Comparison of ENCODE assay signal across 20 cellular contexts in the genomic region with DNA sequence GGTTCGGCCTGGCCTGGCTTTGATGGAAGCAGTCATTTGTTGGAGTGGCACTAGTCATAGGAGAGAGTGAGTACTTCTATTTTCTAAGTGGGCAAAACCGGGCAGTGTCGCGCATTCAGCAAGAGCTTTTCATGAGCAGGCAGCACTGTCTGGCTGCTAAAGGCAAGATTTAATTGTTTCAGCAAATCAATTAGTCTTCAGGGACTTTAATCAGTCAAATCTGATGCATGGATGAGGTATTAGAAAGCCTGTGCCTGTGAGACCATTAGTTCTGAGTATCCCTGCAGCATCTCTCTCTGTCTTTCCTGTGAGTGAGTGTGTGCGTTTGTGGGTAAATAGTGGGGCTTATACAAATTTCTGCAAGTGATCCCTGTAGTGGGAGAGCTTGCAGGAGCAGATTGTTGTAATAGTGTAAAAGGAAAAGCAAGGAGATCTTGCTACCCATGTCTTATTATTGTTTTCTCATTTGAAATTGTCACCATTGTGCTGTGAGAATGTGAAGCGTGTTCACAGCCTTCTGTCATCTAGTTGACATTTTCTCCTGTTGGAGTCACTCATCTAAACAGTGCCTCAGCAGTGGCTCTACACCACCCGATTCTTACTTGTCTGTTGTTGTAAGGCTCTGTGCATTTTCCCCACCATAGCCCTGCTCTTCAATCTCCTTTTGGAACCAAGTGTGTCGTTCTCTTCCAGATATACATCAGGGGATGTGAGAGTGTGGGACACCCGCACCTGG. TPM values are rescaled to one million over a fixed set of nuclear protein-coding genes. Genes with fewer than 3 reads are reported as not detected.
A peak's percentile ranks its signal among the peaks of the same experiment; 100 is the strongest.
DNase-seq lines count a peak whose midpoint lies in the region; ATAC-seq and TF ChIP-seq lines count a peak whose summit lies in the region.
"Had no signal": no experiment of that assay in that cellular context is flagged by ENCODE, and none has a peak within 500 bp of the region (broad histone marks: within the 10 kb centered on the region; RNA-seq: fewer than 3 reads in every experiment).

No MANE protein-coding gene starts in this region.

- H3F3A ChIP-seq in GM23338 (replicated peaks; ENCODE audit: low read depth) = no peaks in the 10 kb centered on the region

- H3K79me2 ChIP-seq in GM23338 (replicated peaks; ENCODE audit: insufficient read depth) = no peaks in the 10 kb centered on the region

- H3K27ac ChIP-seq in GM23338 (ENCODE audit: low read depth) = no peak overlapping the region
- H3K27ac ChIP-seq: cardiac muscle cell, neural progenitor cell, skin epidermis had no signal

- DNase-seq in DMS153 (lab: John Stamatoyannopoulos, UW) (peak; percentile 48), GM23338 (ENCODE audit: low spot score) (no peak), NCI-H510A (lab: John Stamatoyannopoulos, UW) (peak; percentile 36), glutamatergic neuron (no peak), kidney glomerular epithelial cell (lab: John Stamatoyannopoulos, UW) (no peak)
- DNase-seq in activated CD4-positive, alpha-beta T cell treated with anti-CD3 and anti-CD28 coated beads, Interleukin-2, amount 50 U/mL, for 48 hours = no peak
- DNase-seq: activated CD4-positive, alpha-beta T cell treated with anti-CD3 and anti-CD28 coated beads for 4 hours; activated naive CD4-positive, alpha-beta T cell treated with anti-CD3 and anti-CD28 coated beads for 36 hours; activated T-cell treated with anti-CD3 and anti-CD28 coated beads, Interleukin-2, amount 50 U/mL, for 48 hours; MM.1S; NCI-H2107; OCI-M1; stimulated activated CD4-positive, alpha-beta T cell treated with anti-CD3 and anti-CD28 coated beads, Interleukin-2, amount 100 ng/mL, for 24 hours had no signal

- no peak overlapping the region for H3K4me2 ChIP-seq in GM23338
- H3K4me2 ChIP-seq: neural progenitor cell had no signal

- H2AFZ ChIP-seq in GM23338 = no peak overlapping the region
- H2AFZ ChIP-seq: neural progenitor cell had no signal

- H3K27ac Mint-ChIP-seq in GM23338 = 0 out of 2 replicates have a peak overlapping the region, but pooled peaks have one; percentile 22
- H3K27ac Mint-ChIP-seq in glutamatergic neuron (ENCODE audit: unreplicated experiment) = peak overlapping the region; percentile 90
- H3K27ac Mint-ChIP-seq: activated naive CD4-positive, alpha-beta T cell treated with anti-CD3 and anti-CD28 coated beads for 36 hours; dendritic cell treated with granulocyte-macrophage colony-stimulating factor and Interleukin-4, amounts not matched to agents 40 ng/mL and 50 ng/mL, for 4 days; neural progenitor cell; stimulated activated effector memory CD8-positive, alpha-beta T cell treated with anti-CD3 and anti-CD28 coated beads, Interleukin-12 subunit alpha, Interleukin-12 subunit beta, amount 100 ng/mL, for 72 hours had no signal

- TF ChIP-seq CTCF in GM23338 (conservative IDR thresholded peaks at IDR 0.05; ENCODE audit: low read depth in 2 of 2) (no peak), glutamatergic neuron (IDR thresholded peaks at IDR 0.05; ENCODE audit: partially characterized antibody, unreplicated experiment) (no peak)

- H3K4me1 Mint-ChIP-seq in GM23338 = peaks cover 3% of the 10 kb centered on the region
- peaks cover 43% of the 10 kb centered on the region for H3K4me1 Mint-ChIP-seq in glutamatergic neuron (ENCODE audit: low read depth, unreplicated experiment)

- no peaks in the 10 kb centered on the region for H3K9me2 ChIP-seq in GM23338 (ENCODE audit: insufficient read depth)

- H3K27me3 Mint-ChIP-seq in GM23338 (ENCODE audit: insufficient read depth, low read depth, poor library complexity) (peaks cover 2% of the 10 kb centered on the region), glutamatergic neuron (ENCODE audit: unreplicated experiment) (peaks cover 3% of the 10 kb centered on the region)
- H3K27me3 Mint-ChIP-seq: dendritic cell treated with granulocyte-macrophage colony-stimulating factor and Interleukin-4, amounts not matched to agents 40 ng/mL and 50 ng/mL, for 4 days had no signal

- no peaks in the 10 kb centered on the region; the same call in 1 of the 2 replicates for H3K4me1 ChIP-seq in GM23338 (ENCODE audit: insufficient read depth)

- H3K4me3 Mint-ChIP-seq in GM23338 (no peak overlapping the region), glutamatergic neuron (ENCODE audit: unreplicated experiment) (peak overlapping the region; percentile 44)
- H3K4me3 Mint-ChIP-seq: activated naive CD4-positive, alpha-beta T cell treated with anti-CD3 and anti-CD28 coated beads for 36 hours; dendritic cell treated with granulocyte-macrophage colony-stimulating factor and Interleukin-4, amounts not matched to agents 40 ng/mL and 50 ng/mL, for 4 days; neural progenitor cell; stimulated activated effector memory CD8-positive, alpha-beta T cell treated with anti-CD3 and anti-CD28 coated beads, Interleukin-12 subunit alpha, Interleukin-12 subunit beta, amount 100 ng/mL, for 72 hours had no signal

- peaks cover 15% of the 10 kb centered on the region; the same call in 1 of the 2 replicates for H3K36me3 ChIP-seq in GM23338 (ENCODE audit: insufficient read depth)

- H3K9me3 Mint-ChIP-seq in GM23338 = no peaks in the 10 kb centered on the region
- H3K9me3 Mint-ChIP-seq in glutamatergic neuron (ENCODE audit: unreplicated experiment) = peaks cover 2% of the 10 kb centered on the region
- H3K9me3 Mint-ChIP-seq: activated naive CD4-positive, alpha-beta T cell treated with anti-CD3 and anti-CD28 coated beads for 36 hours; dendritic cell treated with granulocyte-macrophage colony-stimulating factor and Interleukin-4, amounts not matched to agents 40 ng/mL and 50 ng/mL, for 4 days; neural progenitor cell; stimulated activated effector memory CD8-positive, alpha-beta T cell treated with anti-CD3 and anti-CD28 coated beads, Interleukin-12 subunit alpha, Interleukin-12 subunit beta, amount 100 ng/mL, for 72 hours had no signal

- no peaks in the 10 kb centered on the region for H4K20me1 ChIP-seq in GM23338 (replicated peaks; ENCODE audit: insufficient read depth)

- ATAC-seq in GM23338 = no peak
- no peak for ATAC-seq in HG03378 (IDR thresholded peaks at IDR 0.05; ENCODE audit: unreplicated experiment)
- ATAC-seq: Right ventricle myocardium inferior; stimulated activated effector memory CD8-positive, alpha-beta T cell treated with anti-CD3 and anti-CD28 coated beads, Interleukin-12 subunit alpha, Interleukin-12 subunit beta, amount 100 ng/mL, for 72 hours had no signal

- H3K4me3 ChIP-seq in GM23338 = no peak overlapping the region
- H3K4me3 ChIP-seq: cardiac muscle cell, neural progenitor cell, skin epidermis had no signal

- H3K36me3 Mint-ChIP-seq in GM23338 (ENCODE audit: low read depth) = no peaks in the 10 kb centered on the region
- H3K36me3 Mint-ChIP-seq in glutamatergic neuron (ENCODE audit: unreplicated experiment) = no peaks in the 10 kb centered on the region

- no peaks in the 10 kb centered on the region for H3K27me3 ChIP-seq in GM23338 (ENCODE audit: insufficient read depth)
- H3K27me3 ChIP-seq: cardiac muscle cell, neural progenitor cell had no signal

TF ChIP-seq in GM23338, 12 proteins besides CTCF, POLR2A, EP300 and RAD21 (continues in another document):
- TF ChIP-seq ZNF114 (CRISPR knock-in tag; IDR thresholded peaks at IDR 0.05) = no peak

RNA-seq across cellular contexts. Expression of gene FBXW8, which starts 53.4 kb away (rescaled TPM):
- 12.9 and 13.9 TPM in 2 replicates for total RNA-seq in GM23338 (2014; rRNA removed; shearing (Covaris generic))
- polyA plus RNA-seq in GM23338 (2016; fragmentation: Nextera tagmentation; extraction: Ambion mirVana) = 4.6 and 4.7 TPM in 2 replicates
- total RNA-seq in glutamatergic neuron (ENCODE audit: unreplicated experiment) = 16.2 TPM

Comparison
In these comparisons a context has a peak if more than half of its experiments do, and no peak if none do; other contexts are left out.
1. DNase-seq: peak in DMS153 (single experiment) and NCI-H510A (single experiment); none in GM23338 (single experiment), glutamatergic neuron (single experiment), kidney glomerular epithelial cell (single experiment) and activated CD4-positive, alpha-beta T cell treated with anti-CD3 and anti-CD28 coated beads, Interleukin-2, amount 50 U/mL, for 48 hours (0 of 2).